Comparison of ENCODE assay signal across 9 cellular contexts in genomic region chr18:77084757-77085035, GRCh38. TPM values are rescaled to one million over a fixed set of nuclear protein-coding genes. Genes with fewer than 3 reads are reported as not detected.
A peak's percentile ranks its signal among the peaks of the same experiment; 100 is the strongest.
DNase-seq lines count a peak whose midpoint lies in the region; ATAC-seq and TF ChIP-seq lines count a peak whose summit lies in the region.
"Had no signal": no experiment of that assay in that cellular context is flagged by ENCODE, and none has a peak within 500 bp of the region (broad histone marks: within the 10 kb centered on the region; RNA-seq: fewer than 3 reads in every experiment).

No MANE protein-coding gene starts in this region.

- no peaks in the 10 kb centered on the region for H3K9me3 Mint-ChIP-seq in stimulated activated naive CD8-positive, alpha-beta T cell treated with anti-CD3 and anti-CD28 coated beads, Interleukin-15, Interleukin-2, amounts not matched to agents 100 ng/mL and 50 ng/mL, for 24 hours
- H3K9me3 Mint-ChIP-seq in endothelial cell (ENCODE audit: unreplicated experiment) (no peaks in the 10 kb centered on the region), neural crest cell (no peaks in the 10 kb centered on the region)

- TF ChIP-seq CTCF in endothelial cell (IDR thresholded peaks at IDR 0.05; ENCODE audit: unreplicated experiment) = no peak
- no peak for TF ChIP-seq CTCF in neural crest cell (conservative IDR thresholded peaks at IDR 0.05)
- no peak for TF ChIP-seq CTCF in tibial nerve (IDR thresholded peaks at IDR 0.05)

- TF ChIP-seq POLR2A in tibial nerve (IDR thresholded peaks at IDR 0.05) = no peak

- H3K27ac ChIP-seq in aorta (ENCODE audit: low read depth in 1 of 2, low read length in 2 of 2) (no peak overlapping the region), tibial nerve (peak overlapping the region in 1 of 4 donors; percentile 20)
- H3K27ac ChIP-seq: C4-2B had no signal

- H3K4me3 ChIP-seq in aorta (ENCODE audit: low read length in 2 of 2) (no peak overlapping the region), tibial nerve (no peak overlapping the region)

- no peaks in the 10 kb centered on the region for H3K36me3 ChIP-seq in aorta (ENCODE audit: control insufficient read depth in 1 of 2, insufficient read depth in 2 of 2, low read length in 1 of 2)
- H3K36me3 ChIP-seq in tibial nerve = no peaks in the 10 kb centered on the region

- H3K9me3 ChIP-seq in aorta (ENCODE audit: control insufficient read depth, low read length) = no peaks in the 10 kb centered on the region
- no peaks in the 10 kb centered on the region for H3K9me3 ChIP-seq in tibial nerve

- H3K27me3 ChIP-seq in aorta (ENCODE audit: control insufficient read depth in 1 of 2, insufficient read depth in 2 of 2, low read length in 1 of 2) (no peaks in the 10 kb centered on the region), tibial nerve (no peaks in the 10 kb centered on the region)

- no peak for DNase-seq in stimulated activated naive CD8-positive, alpha-beta T cell treated with anti-CD3 and anti-CD28 coated beads, Interleukin-15, Interleukin-2, amounts not matched to agents 100 U/mL and 50 U/mL, for 24 hours
- DNase-seq in endothelial cell (ENCODE audit: low spot score) = no peak
- DNase-seq in neural crest cell (ENCODE audit: low read depth, low spot score) = no peak
- DNase-seq in aorta = no peak
- no peak for DNase-seq in NCI-H2171 treated with DMSO at 0.1 percent for 48 hours (lab: John Stamatoyannopoulos, UW)
- no peak for DNase-seq in tibial nerve (ENCODE audit: low spot score in 2 of 2)
- no peak for DNase-seq in NCI-H187 (lab: John Stamatoyannopoulos, UW)

- WGBS in aorta, 2 donors = 6 to 12% methylated on average over 1 of the region's 1 CpG
- 55 to 66% methylated on average over 1 of the region's 1 CpG for WGBS in tibial nerve, 2 donors

- H3K27ac Mint-ChIP-seq in stimulated activated naive CD8-positive, alpha-beta T cell treated with anti-CD3 and anti-CD28 coated beads, Interleukin-15, Interleukin-2, amounts not matched to agents 100 ng/mL and 50 ng/mL, for 24 hours = peak overlapping the region; percentile 58
- H3K27ac Mint-ChIP-seq in endothelial cell (ENCODE audit: unreplicated experiment) (peak overlapping the region; percentile 15), neural crest cell (ENCODE audit: unreplicated experiment) (peak overlapping the region; percentile 3)

- peaks cover 76% of the 10 kb centered on the region for H3K4me1 Mint-ChIP-seq in stimulated activated naive CD8-positive, alpha-beta T cell treated with anti-CD3 and anti-CD28 coated beads, Interleukin-15, Interleukin-2, amounts not matched to agents 100 ng/mL and 50 ng/mL, for 24 hours (ENCODE audit: low read depth)
- H3K4me1 Mint-ChIP-seq in endothelial cell (ENCODE audit: unreplicated experiment) (peaks cover 13% of the 10 kb centered on the region), neural crest cell (peaks cover 38% of the 10 kb centered on the region)

- no peak overlapping the region for H3K4me3 Mint-ChIP-seq in stimulated activated naive CD8-positive, alpha-beta T cell treated with anti-CD3 and anti-CD28 coated beads, Interleukin-15, Interleukin-2, amounts not matched to agents 100 ng/mL and 50 ng/mL, for 24 hours
- no peak overlapping the region for H3K4me3 Mint-ChIP-seq in endothelial cell (ENCODE audit: unreplicated experiment)
- H3K4me3 Mint-ChIP-seq in neural crest cell = peak overlapping the region; percentile 66

- intact Hi-C loops in aorta (cut with DNase I) = loop anchor here (5.0 kb wide), 2 partner anchors 43 to 48 kb away; partner anchors contain the start of gene MBP (in 1 of the 2)

- peak in 1 of 2 donors; percentile 44 for TF ChIP-seq EP300 in tibial nerve (IDR thresholded peaks at IDR 0.05)

- ATAC-seq in stimulated activated naive CD8-positive, alpha-beta T cell treated with anti-CD3 and anti-CD28 coated beads, Interleukin-15, Interleukin-2, amounts not matched to agents 100 U/mL and 50 U/mL, for 24 hours = no peak
- ATAC-seq in aorta (ENCODE audit: low FRiP score) = peak; percentile 19

- no peaks in the 10 kb centered on the region for H3K27me3 Mint-ChIP-seq in stimulated activated naive CD8-positive, alpha-beta T cell treated with anti-CD3 and anti-CD28 coated beads, Interleukin-15, Interleukin-2, amounts not matched to agents 100 ng/mL and 50 ng/mL, for 24 hours
- peaks cover 1% of the 10 kb centered on the region for H3K27me3 Mint-ChIP-seq in endothelial cell (ENCODE audit: unreplicated experiment)
- H3K27me3 Mint-ChIP-seq in neural crest cell (ENCODE audit: low read depth) = peaks cover 28% of the 10 kb centered on the region

- peaks cover 43% of the 10 kb centered on the region for H3K36me3 Mint-ChIP-seq in stimulated activated naive CD8-positive, alpha-beta T cell treated with anti-CD3 and anti-CD28 coated beads, Interleukin-15, Interleukin-2, amounts not matched to agents 100 ng/mL and 50 ng/mL, for 24 hours (ENCODE audit: low read depth)
- H3K36me3 Mint-ChIP-seq in endothelial cell (ENCODE audit: low read depth, unreplicated experiment) = no peaks in the 10 kb centered on the region
- H3K36me3 Mint-ChIP-seq in neural crest cell (ENCODE audit: low read depth) = no peaks in the 10 kb centered on the region

- H3K4me1 ChIP-seq in aorta (ENCODE audit: control insufficient read depth in 1 of 2, insufficient read depth in 2 of 2, low read length in 2 of 2) (peaks cover 0 to 2% of the 10 kb centered on the region in 2 donors), tibial nerve (peaks cover 0 to 38% (median 18%) of the 10 kb centered on the region in 4 donors)

RNA-seq across cellular contexts. Expression of gene MBP, which starts 47.9 kb away (rescaled TPM):
- 9.7 TPM for total RNA-seq in endothelial cell (ENCODE audit: unreplicated experiment)
- 1.6 and 2.0 TPM in 2 replicates for total RNA-seq in neural crest cell
- total RNA-seq in aorta = 10 to 100 TPM; 43.8 to 62.7 TPM
- 1 to 10 TPM; 9.1 to 9.4 TPM for polyA plus RNA-seq in aorta
- total RNA-seq in tibial nerve = 1,000 to 10,000 TPM in 3 of 4 donors, 100 to 1,000 TPM in 1; 831 to 1,485 (median 1,405) TPM

Comparison
In these comparisons a context has a peak if more than half of its experiments do, and no peak if none do; other contexts are left out.
1. H3K27ac Mint-ChIP-seq: peak in every context shown above with its lines; median percentile 58 in stimulated activated naive CD8-positive, alpha-beta T cell treated with anti-CD3 and anti-CD28 coated beads, Interleukin-15, Interleukin-2, amounts not matched to agents 100 ng/mL and 50 ng/mL, for 24 hours; 15 in endothelial cell; 3 in neural crest cell.
2. RNA of gene MBP, which starts 47.9 kb away (total RNA-seq): 831 to 1,485 TPM in tibial nerve; 43.8 to 62.7 TPM in aorta, 9.7 TPM in endothelial cell (single experiment) and 1.6 to 2.0 TPM in neural crest cell; every median in the first group is over 10 times any median in the second.